ENCODE assay signal across 15 cellular contexts in genomic region chr6:79546186-79546585, GRCh38. TPM values are rescaled to one million over a fixed set of nuclear protein-coding genes. Genes with fewer than 3 reads are reported as not detected.
DNase-seq lines count a peak whose midpoint lies in the region; ATAC-seq and TF ChIP-seq lines count a peak whose summit lies in the region.
"Had no signal": no experiment of that assay in that cellular context is flagged by ENCODE, and none has a peak within 500 bp of the region (broad histone marks: within the 10 kb centered on the region; RNA-seq: fewer than 3 reads in every experiment).

No MANE protein-coding gene starts in this region.

- no peak for TF ChIP-seq CTCF in gastroesophageal sphincter (IDR thresholded peaks at IDR 0.05)

- DNase-seq in GM23248: peak; percentile 33
- DNase-seq in renal cortical epithelial cell (ENCODE audit: low read depth): peak; percentile 54
- DNase-seq in SJCRH30: no peak
- no peak for DNase-seq in Kasumi-1 (lab: John Stamatoyannopoulos, UW)
- no peak for DNase-seq in activated CD4-positive, alpha-beta T cell treated with anti-CD3 and anti-CD28 coated beads for 48 hours
- DNase-seq: activated naive CD8-positive, alpha-beta T cell treated with anti-CD3 and anti-CD28 coated beads, Interleukin-2, amount 50 U/mL, for 24 hours; CD4-positive, alpha-beta memory T cell; erythroblast; islet precursor cell; NCI-H1436 had no signal

- peak overlapping the region; percentile 83 for H3K9ac ChIP-seq in GM23248

- H3K27ac ChIP-seq in GM23248 (peak overlapping the region; percentile 96), angular gyrus (ENCODE audit: low read depth, low read length) (peak overlapping the region; percentile 40), gastroesophageal sphincter (peak overlapping the region; percentile 71 to 80 (median 74)), SJCRH30 (no peak overlapping the region)
- H3K27ac ChIP-seq: HL-60 had no signal

- H3K36me3 ChIP-seq in GM23248 (ENCODE audit: low read depth): 0 out of 2 replicates have a peak, but pooled peaks cover 4% of the 10 kb centered on the region
- peaks cover 0 to 14% of the 10 kb centered on the region in 2 donors for H3K36me3 ChIP-seq in gastroesophageal sphincter
- H3K36me3 ChIP-seq in SJCRH30: 0 out of 2 replicates have a peak, but pooled peaks cover 2% of the 10 kb centered on the region

- H3K4me1 ChIP-seq in GM23248 (ENCODE audit: insufficient read depth) (peaks cover 21% of the 10 kb centered on the region), gastroesophageal sphincter (peaks cover 12 to 47% (median 16%) of the 10 kb centered on the region in 3 donors), SJCRH30 (peaks cover 31% of the 10 kb centered on the region)

- H3K9me3 ChIP-seq in GM23248 (ENCODE audit: low read depth) (no peaks in the 10 kb centered on the region), gastroesophageal sphincter (no peaks in the 10 kb centered on the region), SJCRH30 (replicated peaks) (no peaks in the 10 kb centered on the region)
- H3K9me3 ChIP-seq: tibial nerve had no signal

- no peaks in the 10 kb centered on the region for H3K79me2 ChIP-seq in GM23248 (ENCODE audit: insufficient read depth)

- no peaks in the 10 kb centered on the region for H4K20me1 ChIP-seq in GM23248 (ENCODE audit: insufficient read depth)

- in situ Hi-C loops in GM23248 (cut with MboI): no loop called here

- no peak overlapping the region for H3K4me2 ChIP-seq in GM23248 (ENCODE audit: unreplicated experiment)

- peaks cover 13% of the 10 kb centered on the region; the same call in 1 of the 2 replicates for H3F3A ChIP-seq in GM23248 (ENCODE audit: insufficient read depth)

- no peaks in the 10 kb centered on the region for H3K9me2 ChIP-seq in GM23248 (ENCODE audit: insufficient read depth)

- no peak for ATAC-seq in gastroesophageal sphincter
- no peak for ATAC-seq in GM21447 (IDR thresholded peaks at IDR 0.05; ENCODE audit: unreplicated experiment)
- ATAC-seq: activated naive CD8-positive, alpha-beta T cell treated with anti-CD3 and anti-CD28 coated beads, Interleukin-2, amount 50 U/mL, for 24 hours had no signal

- H3K27me3 ChIP-seq in GM23248 (replicated peaks; ENCODE audit: insufficient read depth): no peaks in the 10 kb centered on the region
- no peaks in the 10 kb centered on the region for H3K27me3 ChIP-seq in gastroesophageal sphincter
- no peaks in the 10 kb centered on the region for H3K27me3 ChIP-seq in SJCRH30
- H3K27me3 ChIP-seq: tibial nerve had no signal

- no peak for TF ChIP-seq EP300 in gastroesophageal sphincter (IDR thresholded peaks at IDR 0.05)

- H2AFZ ChIP-seq in GM23248: peak overlapping the region; percentile 31

- 61 to 64% methylated on average over 3 of the region's 3 CpGs for WGBS in GM23248 (ENCODE audit: low coverage in 1 of 2, low lambda C conversion rate in 2 of 2, missing lambda C conversion rate in 2 of 2), 2 experiments
- WGBS in gastroesophageal sphincter (ENCODE audit: low coverage in 1 of 2), 2 donors: 25 to 28% methylated on average over 2 to 3 of the region's 3 CpGs

- no peak for TF ChIP-seq POLR2A in gastroesophageal sphincter (IDR thresholded peaks at IDR 0.05)

- H3K4me3 ChIP-seq in GM23248: no peak overlapping the region
- no peak overlapping the region for H3K4me3 ChIP-seq in gastroesophageal sphincter
- H3K4me3 ChIP-seq in SJCRH30: no peak overlapping the region
- H3K4me3 ChIP-seq: tibial nerve had no signal

RNA-seq across cellular contexts. Expression of gene LCA5, which starts 9.0 kb away (rescaled TPM):
- total RNA-seq in GM23248 (2014; rRNA removed; shearing (Covaris generic)): 2.7 and 4.2 TPM in 2 replicates
- 3.6 and 4.0 TPM in 2 replicates for polyA plus RNA-seq in GM23248 (2016; fragmentation: Nextera tagmentation; extraction: Ambion mirVana)
- total RNA-seq in gastroesophageal sphincter (10 to 100 TPM in 2 of 4 donors, 1 to 10 TPM in 2; 6.8 to 11.8 (median 9.5) TPM), renal cortical epithelial cell (8.3 and 24.0 TPM in 2 replicates)
- total RNA-seq in SJCRH30 (2014; rRNA removed; shearing (Covaris generic)): 6.2 and 6.5 TPM in 2 replicates

Comparison
In these comparisons a context has a peak if more than half of its experiments do, and no peak if none do; other contexts are left out.
1. DNase-seq: peak in GM23248 (single experiment) and renal cortical epithelial cell (single experiment); none in SJCRH30 (0 of 2), Kasumi-1 (0 of 2) and activated CD4-positive, alpha-beta T cell treated with anti-CD3 and anti-CD28 coated beads for 48 hours (single experiment).